Comparison of ENCODE assay signal across 14 cellular contexts in genomic region chr13:42894765-42895181, GRCh38.
DNase-seq lines count a peak whose midpoint lies in the region; ATAC-seq and TF ChIP-seq lines count a peak whose summit lies in the region.
"Had no signal": no experiment of that assay in that cellular context is flagged by ENCODE, and none has a peak within 500 bp of the region (broad histone marks: within the 10 kb centered on the region; RNA-seq: fewer than 3 reads in every experiment).

No MANE protein-coding gene starts in this region.

- peaks cover 14% of the 10 kb centered on the region for H3K4me1 ChIP-seq in hepatocyte (ENCODE audit: insufficient read depth)
- H3K4me1 ChIP-seq in Peyer's patch, result peaks cover 0 to 6% (median 0%) of the 10 kb centered on the region in 4 donors

- DNase-seq in DMS153 (lab: John Stamatoyannopoulos, UW), result peak; percentile 32
- DNase-seq in NCI-H146 (lab: John Stamatoyannopoulos, UW), result peak; percentile 56
- peak; percentile 13 for DNase-seq in hepatocyte (ENCODE audit: low spot score)
- no peak for DNase-seq in Peyer's patch
- no peak for DNase-seq in WERI-Rb-1
- DNase-seq: activated CD4-positive, CD25-positive, alpha-beta regulatory T cell treated with anti-CD3 and anti-CD28 coated beads, Interleukin-2, amount 50 U/mL, for 72 hours; activated effector memory CD4-positive, alpha-beta T cell treated with Interleukin-2 at 50 U/mL for 16 hours; CD4-positive, CD25-positive, alpha-beta regulatory T cell; effector memory CD8-positive, alpha-beta T cell; OCI-M1 had no signal

- no peak overlapping the region for H3K4me3 ChIP-seq in hepatocyte
- H3K4me3 ChIP-seq in Peyer's patch, result no peak overlapping the region
- H3K4me3 ChIP-seq in WERI-Rb-1 (ENCODE audit: low read depth, low read length), result no peak overlapping the region

- TF ChIP-seq CTCF in hepatocyte (IDR thresholded peaks at IDR 0.05; ENCODE audit: poor library complexity) (no peak), Peyer's patch (IDR thresholded peaks at IDR 0.05) (no peak), WERI-Rb-1 (IDR thresholded peaks at IDR 0.05; ENCODE audit: low read depth, low read length) (no peak)

- no peaks in the 10 kb centered on the region for H3K79me2 ChIP-seq in hepatocyte

- no peaks in the 10 kb centered on the region for H3K36me3 ChIP-seq in hepatocyte (replicated peaks; ENCODE audit: insufficient read depth, low read depth)
- H3K36me3 ChIP-seq in Peyer's patch, result peaks cover 0 to 13% (median 0%) of the 10 kb centered on the region in 3 donors
- H3K36me3 ChIP-seq in WERI-Rb-1, result no peaks in the 10 kb centered on the region

- peak; percentile 80 for ATAC-seq in SK-N-SH treated with all-trans-retinoic acid at 6 μM for 48 hours
- ATAC-seq in GM18909 (IDR thresholded peaks at IDR 0.05; ENCODE audit: poor library complexity, unreplicated experiment), result no peak
- no peak for ATAC-seq in HG03565 (IDR thresholded peaks at IDR 0.05; ENCODE audit: unreplicated experiment)
- ATAC-seq: effector memory CD8-positive, alpha-beta T cell had no signal

- TF ChIP-seq POLR2A in Peyer's patch (IDR thresholded peaks at IDR 0.05), result no peak

- H3K27ac ChIP-seq in hepatocyte (peak overlapping the region; percentile 49), Peyer's patch (no peak overlapping the region), WERI-Rb-1 (no peak overlapping the region)
- H3K27ac ChIP-seq: KMS-11 had no signal

- no peaks in the 10 kb centered on the region for H3K27me3 ChIP-seq in hepatocyte
- H3K27me3 ChIP-seq in Peyer's patch, result no peaks in the 10 kb centered on the region
- no peaks in the 10 kb centered on the region for H3K27me3 ChIP-seq in WERI-Rb-1 (ENCODE audit: insufficient read depth, low read depth, severe bottlenecking)

- 42% methylated on average over 4 of the region's 4 CpGs for WGBS in hepatocyte (ENCODE audit: low lambda C conversion rate, missing lambda C conversion rate)

- no peaks in the 10 kb centered on the region for H3K9me2 ChIP-seq in hepatocyte (replicated peaks; ENCODE audit: insufficient read depth)

- H3K9me3 ChIP-seq in hepatocyte (ENCODE audit: low read depth), result no peaks in the 10 kb centered on the region
- H3K9me3 ChIP-seq in Peyer's patch, result no peaks in the 10 kb centered on the region
- no peaks in the 10 kb centered on the region for H3K9me3 ChIP-seq in WERI-Rb-1 (ENCODE audit: severe bottlenecking)

- peak overlapping the region; percentile 28 for H3K4me2 ChIP-seq in hepatocyte
- H3K4me2 ChIP-seq: KMS-11 had no signal

- H4K20me1 ChIP-seq in hepatocyte (ENCODE audit: insufficient read depth, poor library complexity, severe bottlenecking), result no peaks in the 10 kb centered on the region

- no peak overlapping the region for H2AFZ ChIP-seq in hepatocyte

TF ChIP-seq in SK-N-SH treated with all-trans-retinoic acid at 6 μM for 48 hours, 23 proteins besides CTCF, POLR2A, EP300 and RAD21:
- no peak for TF ChIP-seq ZFP3 (CRISPR knock-in tag; IDR thresholded peaks at IDR 0.05)
- no peak for TF ChIP-seq ZNF8 (CRISPR knock-in tag; IDR thresholded peaks at IDR 0.05)
- TF ChIP-seq ARNTL (CRISPR knock-in tag; IDR thresholded peaks at IDR 0.05; ENCODE audit: borderline replicate concordance, low read depth), result no peak
- no peak for TF ChIP-seq BACH2 (CRISPR knock-in tag; IDR thresholded peaks at IDR 0.05; ENCODE audit: borderline replicate concordance)
- TF ChIP-seq POU6F1 (CRISPR knock-in tag; IDR thresholded peaks at IDR 0.05; ENCODE audit: borderline replicate concordance, low read depth), result no peak
- TF ChIP-seq TCF4 (CRISPR knock-in tag; IDR thresholded peaks at IDR 0.05; ENCODE audit: borderline replicate concordance), result no peak
- peak; percentile 61; the same call in 1 of the 2 replicates for TF ChIP-seq ISL1 (CRISPR knock-in tag; IDR thresholded peaks at IDR 0.05)
- no peak for TF ChIP-seq PATZ1 (CRISPR knock-in tag; IDR thresholded peaks at IDR 0.05; ENCODE audit: borderline replicate concordance)
- no peak for TF ChIP-seq ZNF70 (CRISPR knock-in tag; IDR thresholded peaks at IDR 0.05)
TF ChIP-seq in SK-N-SH treated with all-trans-retinoic acid at 6 μM for 48 hours: peak in this region for 1.

Comparison
In these comparisons a context has a peak if more than half of its experiments do, and no peak if none do; other contexts are left out.
1. DNase-seq: peak in DMS153 (single experiment), NCI-H146 (single experiment) and hepatocyte (single experiment); none in Peyer's patch (0 of 3) and WERI-Rb-1 (single experiment).